8 cellular contexts compared by ENCODE assay signal in genomic region chr11:45918331-45918941, GRCh38. TPM values are rescaled to one million over a fixed set of nuclear protein-coding genes. Genes with fewer than 3 reads are reported as not detected.
DNase-seq lines count a peak whose midpoint lies in the region; ATAC-seq and TF ChIP-seq lines count a peak whose summit lies in the region.

No MANE protein-coding gene starts in this region.

- H3K4me3 ChIP-seq in astrocyte of the cerebellum (ENCODE audit: low read depth, low read length), result peak overlapping the region; percentile 94

- in situ Hi-C loops in astrocyte of the cerebellum (cut with HindIII; ENCODE audit: low sequenced_read_pairs), result no loop called here

- no peak for TF ChIP-seq CTCF in astrocyte of the cerebellum (IDR thresholded peaks at IDR 0.05; ENCODE audit: low read depth, low read length, missing control alignments)

- H3K4me1 Mint-ChIP-seq in T-helper 1 cell treated with Interleukin-12 subunit alpha and Interleukin-12 subunit beta and Interleukin-4 antibody, amounts not matched to agents 30 μg/mL and 1 μg/mL, for 36 hours (ENCODE audit: low read depth), result peaks cover 16% of the 10 kb centered on the region

- DNase-seq in GM04503 (ENCODE audit: low read depth) (peak; percentile 21), NCI-H146 treated with DMSO at 0.1 percent for 48 hours (lab: John Stamatoyannopoulos, UW; ENCODE audit: unreplicated experiment) (peak; percentile 83), astrocyte of the cerebellum (ENCODE audit: low read depth) (no peak), hepatic stellate cell (ENCODE audit: low spot score) (peak; percentile 97), pulmonary artery endothelial cell (ENCODE audit: low read depth, low spot score) (peak; percentile 30)

- peaks cover 16% of the 10 kb centered on the region for H3K27me3 Mint-ChIP-seq in T-helper 1 cell treated with Interleukin-12 subunit alpha and Interleukin-12 subunit beta and Interleukin-4 antibody, amounts not matched to agents 30 μg/mL and 1 μg/mL, for 36 hours (ENCODE audit: low read depth)

- peak; percentile 36 for ATAC-seq in HG02623 (IDR thresholded peaks at IDR 0.05; ENCODE audit: unreplicated experiment)
- ATAC-seq in HG02840 (IDR thresholded peaks at IDR 0.05; ENCODE audit: low FRiP score, unreplicated experiment), result no peak

- H3K9me3 Mint-ChIP-seq in T-helper 1 cell treated with Interleukin-12 subunit alpha and Interleukin-12 subunit beta and Interleukin-4 antibody, amounts not matched to agents 30 μg/mL and 1 μg/mL, for 36 hours, result no peaks in the 10 kb centered on the region

- peaks cover 8% of the 10 kb centered on the region for H3K36me3 Mint-ChIP-seq in T-helper 1 cell treated with Interleukin-12 subunit alpha and Interleukin-12 subunit beta and Interleukin-4 antibody, amounts not matched to agents 30 μg/mL and 1 μg/mL, for 36 hours (ENCODE audit: low read depth)

- H3K4me3 Mint-ChIP-seq in T-helper 1 cell treated with Interleukin-12 subunit alpha and Interleukin-12 subunit beta and Interleukin-4 antibody, amounts not matched to agents 30 μg/mL and 1 μg/mL, for 36 hours, result peak overlapping the region; percentile 86

- peak overlapping the region; percentile 96 for H3K27ac Mint-ChIP-seq in T-helper 1 cell treated with Interleukin-12 subunit alpha and Interleukin-12 subunit beta and Interleukin-4 antibody, amounts not matched to agents 30 μg/mL and 1 μg/mL, for 36 hours

RNA-seq across cellular contexts. Expression of gene PEX16, which starts 0.8 kb away (rescaled TPM):
- 24.3 and 30.5 TPM in 2 replicates for total RNA-seq in pulmonary artery endothelial cell

RNA-seq across cellular contexts. Expression of gene LARGE2, which starts 4.0 kb away (rescaled TPM):
- total RNA-seq in pulmonary artery endothelial cell, result not detected in 2 replicates

RNA-seq across cellular contexts. Expression of gene FREY1, which starts 11.4 kb away (rescaled TPM):
- total RNA-seq in pulmonary artery endothelial cell, result 0.40 and 0.88 TPM in 2 replicates

RNA-seq across cellular contexts. Expression of gene MAPK8IP1, which starts 33.0 kb away (rescaled TPM):
- total RNA-seq in pulmonary artery endothelial cell, result 5.1 and 5.5 TPM in 2 replicates
